8 cellular contexts compared by ENCODE assay signal in the genomic region with DNA sequence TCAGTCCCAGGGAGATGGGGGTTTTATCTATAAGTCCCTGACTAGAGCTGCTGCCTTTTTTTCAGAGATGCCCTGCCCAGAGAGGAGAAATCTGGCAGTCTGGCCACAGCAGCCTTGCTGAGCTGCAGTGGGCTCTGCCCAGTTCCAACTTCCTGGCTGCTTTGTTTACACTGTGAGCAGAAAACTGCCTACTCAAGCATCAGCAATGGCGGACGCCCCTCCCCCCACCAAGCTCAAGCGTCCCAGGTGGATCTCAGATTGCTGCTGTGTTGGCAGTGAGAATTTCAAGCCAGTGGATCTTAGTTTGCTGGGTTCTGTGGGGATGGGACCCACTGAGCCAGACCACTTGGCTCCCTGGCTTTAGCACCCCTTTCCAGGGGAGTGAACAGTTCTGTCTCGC.
A peak's percentile ranks its signal among the peaks of the same experiment; 100 is the strongest.
DNase-seq lines count a peak whose midpoint lies in the region; ATAC-seq, FAIRE-seq and TF ChIP-seq lines count a peak whose summit lies in the region.
"Not testable (repeated sequence)": the region's sequence is repeated elsewhere in the genome, so short reads cannot be mapped to it uniquely, and the experiment has no call there.

No MANE protein-coding gene starts in this region.

- not testable (repeated sequence) for H3K4me1 ChIP-seq in A549; esophagus muscularis mucosa; HepG2 (ENCODE audit: insufficient read depth, low read length); parathyroid adenoma

- ATAC-seq in A549, WTC11, HepG2: not testable (repeated sequence)

- H3K27ac Mint-ChIP-seq in WTC11 = not testable (repeated sequence)

- BruUV-seq in HepG2 (replicated peaks; lab: Mats Ljungman, UMichigan) = not testable (repeated sequence)

- TF ChIP-seq RAD21 in A549 (conservative IDR thresholded peaks at IDR 0.05 in 1 of 2, IDR thresholded peaks at IDR 0.05 in 1 of 2); HepG2 (CRISPR knock-in tag; IDR thresholded peaks at IDR 0.05): not testable (repeated sequence)

- H3K9me3 ChIP-seq in A549; esophagus muscularis mucosa; HepG2 (ENCODE audit: low read length); parathyroid adenoma (ENCODE audit: control insufficient read depth, low read length): not testable (repeated sequence)

- H3K27me3 ChIP-seq in esophagus muscularis mucosa; HepG2 (ENCODE audit: control insufficient read depth in 1 of 2, insufficient read depth in 2 of 2, low read length in 2 of 2); parathyroid adenoma (ENCODE audit: control insufficient read depth, insufficient read depth, low read length): not testable (repeated sequence)

- TF ChIP-seq CTCF in A549 (IDR thresholded peaks at IDR 0.05); WTC11 (IDR thresholded peaks at IDR 0.05); esophagus muscularis mucosa (IDR thresholded peaks at IDR 0.05); HepG2 (CRISPR knock-in tag; IDR thresholded peaks at IDR 0.05); parathyroid adenoma (IDR thresholded peaks at IDR 0.05): not testable (repeated sequence)

- POLR2A ChIA-PET in A549 (lab: Yijun Ruan, JAX); WTC11 (lab: Charles Lee); HepG2 (lab: Yijun Ruan, JAX): not testable (repeated sequence)

- not testable (repeated sequence) for H3K27me3 Mint-ChIP-seq in WTC11 (ENCODE audit: low read depth)

- not testable (repeated sequence) for H3K36me3 Mint-ChIP-seq in WTC11

- not testable (repeated sequence) for TF ChIP-seq POLR2A in A549 (IDR thresholded peaks at IDR 0.05; ENCODE audit: low read length); esophagus muscularis mucosa (IDR thresholded peaks at IDR 0.05; ENCODE audit: low read depth); HepG2 (IDR thresholded peaks at IDR 0.05; ENCODE audit: insufficient read depth in 1 of 2, low read depth in 2 of 2, low read length in 2 of 2)

- not testable (repeated sequence) for H3K36me3 ChIP-seq in esophagus muscularis mucosa; HepG2 (replicated peaks in 1 of 2; ENCODE audit: control insufficient read depth in 1 of 2, insufficient read depth in 2 of 2, low read length in 2 of 2); parathyroid adenoma (ENCODE audit: control insufficient read depth, insufficient read depth, low read length)

- H4K20me1 ChIP-seq in HepG2 (ENCODE audit: insufficient read depth, low read length) = not testable (repeated sequence)

- intact Hi-C loops in esophagus muscularis mucosa (cut with DNase I); HepG2 (cut with micrococcal nuclease; ENCODE audit: unreplicated experiment): not testable (repeated sequence)

- H3K27ac ChIP-seq in A549 = peak overlapping the region; percentile 22 to 57; a peak in 2 of 6 replicates
- H3K27ac ChIP-seq in esophagus muscularis mucosa (replicated peaks in 1 of 4); HepG2 (ENCODE audit: extremely low read length, insufficient read depth, low read length); parathyroid adenoma: not testable (repeated sequence)

- FAIRE-seq in A549 (lab: Jason Lieb, UNC); HepG2 (lab: Jason Lieb, UNC): not testable (repeated sequence)

- not testable (repeated sequence) for H2AFZ ChIP-seq in HepG2 (ENCODE audit: low read length)
- H2AFZ ChIP-seq in parathyroid adenoma = peak overlapping the region; percentile 48

- not testable (repeated sequence) for H3K4me2 ChIP-seq in A549
- H3K4me2 ChIP-seq in HepG2 (ENCODE audit: low read depth, low read length) = 0 out of 2 replicates have a peak overlapping the region, but pooled peaks have one; percentile 12
- H3K4me2 ChIP-seq in parathyroid adenoma (ENCODE audit: low read length) = peak overlapping the region; percentile 55

- not testable (repeated sequence) for H3K79me2 ChIP-seq in HepG2 (ENCODE audit: insufficient read depth, low read length); parathyroid adenoma

- not testable (repeated sequence) for H3K4me1 Mint-ChIP-seq in WTC11

- in situ Hi-C loops in HepG2 (cut with HindIII; ENCODE audit: extremely low pct_ligation_motif_present, low pct_unique_long_range_greater_than_20kb) = not testable (repeated sequence)

- WGBS in A549 (ENCODE audit: missing lambda C conversion rate) = 92% methylated on average over 1 of the region's 4 CpGs
- WGBS in esophagus muscularis mucosa = 100% methylated on average over 1 of the region's 4 CpGs
- 86% methylated on average over 1 of the region's 4 CpGs for WGBS in HepG2 (ENCODE audit: low lambda C conversion rate)

- H3K9me3 Mint-ChIP-seq in WTC11 = peaks cover 16% of the 10 kb centered on the region

- H3K9ac ChIP-seq in HepG2 (ENCODE audit: insufficient read depth, low read depth, low read length); parathyroid adenoma: not testable (repeated sequence)

- DNase-seq in A549 (ENCODE audit: low read depth in 1 of 2, low spot score in 1 of 2); HepG2 (ENCODE audit: low spot score): not testable (repeated sequence)
- peak; percentile 59 for DNase-seq in ELF-1 (ENCODE audit: low read depth, low spot score)
- DNase-seq in NCI-H2029 (lab: John Stamatoyannopoulos, UW) = peak; percentile 60
- DNase-seq in NCI-H69 (lab: John Stamatoyannopoulos, UW) = peak; percentile 48
- peak; percentile 49 for DNase-seq in WTC11 (ENCODE audit: low spot score)
- DNase-seq in esophagus muscularis mucosa (ENCODE audit: extremely low spot score) = peak; percentile 37

- TF ChIP-seq EP300 in A549 (IDR thresholded peaks at IDR 0.05); esophagus muscularis mucosa (IDR thresholded peaks at IDR 0.05); HepG2 (IDR thresholded peaks at IDR 0.05; ENCODE audit: low read depth in 2 of 2, low read length in 2 of 2); HepG2 (CRISPR knock-in tag; IDR thresholded peaks at IDR 0.05; ENCODE audit: borderline replicate concordance): not testable (repeated sequence)

- not testable (repeated sequence) for H3K4me3 Mint-ChIP-seq in WTC11

- not testable (repeated sequence) for H3K4me3 ChIP-seq in A549; esophagus muscularis mucosa; HepG2 (replicated peaks in 1 of 3; ENCODE audit: insufficient read depth in 1 of 3, low read depth in 2 of 3, low read length in 3 of 3)
- peak overlapping the region; percentile 16 for H3K4me3 ChIP-seq in parathyroid adenoma (ENCODE audit: low read depth, low read length)

- CTCF ChIA-PET in A549 (lab: Yijun Ruan, JAX) (interaction anchor here (1.5 kb wide), 1 partner anchor 16 kb away, joined by 3 read pairs; no protein-coding TSS in a partner anchor), WTC11 (lab: Charles Lee) (interaction anchor here (1.4 to 1.8 kb wide), 2 partner anchors 17 to 82 kb away, joined by 4 to 5 read pairs; no protein-coding TSS in a partner anchor)
- CTCF ChIA-PET in HepG2 (lab: Yijun Ruan, JAX; ENCODE audit: low intra/inter-chr PET ratio, low total read pairs) = not testable (repeated sequence)

TF ChIP-seq in WTC11, 78 proteins besides CTCF, POLR2A, EP300 and RAD21:
- peak; percentile 73; the same call in 1 of the 2 replicates for TF ChIP-seq FOXK1 (CRISPR knock-in tag; IDR thresholded peaks at IDR 0.05)

TF ChIP-seq in HepG2, 621 proteins besides CTCF, POLR2A, EP300 and RAD21:
- TF ChIP-seq FOXA3 (CRISPR knock-in tag; IDR thresholded peaks at IDR 0.05) (peak; percentile 44; the same call in 1 of the 2 replicates), YY1 (IDR thresholded peaks at IDR 0.05; ENCODE audit: insufficient read depth, insufficient replicate concordance, low read depth, low read length) (peak; percentile 49), FOXA1 (CRISPR knock-in tag; IDR thresholded peaks at IDR 0.05) (peak; percentile 52)
- TF ChIP-seq, protein P1, sequence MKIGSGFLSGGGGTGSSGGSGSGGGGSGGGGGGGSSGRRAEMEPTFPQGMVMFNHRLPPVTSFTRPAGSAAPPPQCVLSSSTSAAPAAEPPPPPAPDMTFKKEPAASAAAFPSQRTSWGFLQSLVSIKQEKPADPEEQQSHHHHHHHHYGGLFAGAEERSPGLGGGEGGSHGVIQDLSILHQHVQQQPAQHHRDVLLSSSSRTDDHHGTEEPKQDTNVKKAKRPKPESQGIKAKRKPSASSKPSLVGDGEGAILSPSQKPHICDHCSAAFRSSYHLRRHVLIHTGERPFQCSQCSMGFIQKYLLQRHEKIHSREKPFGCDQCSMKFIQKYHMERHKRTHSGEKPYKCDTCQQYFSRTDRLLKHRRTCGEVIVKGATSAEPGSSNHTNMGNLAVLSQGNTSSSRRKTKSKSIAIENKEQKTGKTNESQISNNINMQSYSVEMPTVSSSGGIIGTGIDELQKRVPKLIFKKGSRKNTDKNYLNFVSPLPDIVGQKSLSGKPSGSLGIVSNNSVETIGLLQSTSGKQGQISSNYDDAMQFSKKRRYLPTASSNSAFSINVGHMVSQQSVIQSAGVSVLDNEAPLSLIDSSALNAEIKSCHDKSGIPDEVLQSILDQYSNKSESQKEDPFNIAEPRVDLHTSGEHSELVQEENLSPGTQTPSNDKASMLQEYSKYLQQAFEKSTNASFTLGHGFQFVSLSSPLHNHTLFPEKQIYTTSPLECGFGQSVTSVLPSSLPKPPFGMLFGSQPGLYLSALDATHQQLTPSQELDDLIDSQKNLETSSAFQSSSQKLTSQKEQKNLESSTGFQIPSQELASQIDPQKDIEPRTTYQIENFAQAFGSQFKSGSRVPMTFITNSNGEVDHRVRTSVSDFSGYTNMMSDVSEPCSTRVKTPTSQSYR (CRISPR knock-in tag; IDR thresholded peaks at IDR 0.05; ENCODE audit: borderline replicate concordance) = peak; percentile 87
- not testable (repeated sequence) for TF ChIP-seq FOXA1 (IDR thresholded peaks at IDR 0.05)
